Comparison of ENCODE assay signal across 14 cellular contexts in genomic region chr15:35019401-35020327, GRCh38. TPM values are rescaled to one million over a fixed set of nuclear protein-coding genes. Genes with fewer than 3 reads are reported as not detected.
DNase-seq lines count a peak whose midpoint lies in the region; ATAC-seq, FAIRE-seq and TF ChIP-seq lines count a peak whose summit lies in the region.
"Had no signal": no experiment of that assay in that cellular context is flagged by ENCODE, and none has a peak within 500 bp of the region (broad histone marks: within the 10 kb centered on the region; RNA-seq: fewer than 3 reads in every experiment).

No MANE protein-coding gene starts in this region.

- no peak for TF ChIP-seq RAD21 in HepG2 (CRISPR knock-in tag; IDR thresholded peaks at IDR 0.05)

- FAIRE-seq in HepG2 (lab: Jason Lieb, UNC) = no peak
- FAIRE-seq: RCC 7860 had no signal

- no peak for TF ChIP-seq EP300 in HepG2 (IDR thresholded peaks at IDR 0.05; ENCODE audit: low read depth in 2 of 2, low read length in 2 of 2)
- no peak for TF ChIP-seq EP300 in HepG2 (CRISPR knock-in tag; IDR thresholded peaks at IDR 0.05; ENCODE audit: borderline replicate concordance)

- H3K27me3 ChIP-seq in HUES6 (ENCODE audit: control insufficient read depth, insufficient read depth, low read length) (no peaks in the 10 kb centered on the region), mammary epithelial cell (ENCODE audit: insufficient read depth, low read length) (peaks cover 5% of the 10 kb centered on the region), HepG2 (ENCODE audit: control insufficient read depth in 1 of 2, insufficient read depth in 2 of 2, low read length in 2 of 2) (no peaks in the 10 kb centered on the region)

- H3K36me3 ChIP-seq in HUES6 (ENCODE audit: control insufficient read depth, insufficient read depth, low read length) (no peaks in the 10 kb centered on the region), mammary epithelial cell (ENCODE audit: insufficient read depth, low read length) (no peaks in the 10 kb centered on the region), HepG2 (replicated peaks in 1 of 2; ENCODE audit: control insufficient read depth in 1 of 2, insufficient read depth in 2 of 2, low read length in 2 of 2) (no peaks in the 10 kb centered on the region)

- no peaks in the 10 kb centered on the region for H3K9me3 Mint-ChIP-seq in chondrocyte (ENCODE audit: low read depth)

- H3K27ac Mint-ChIP-seq in chondrocyte (ENCODE audit: unreplicated experiment) = no peak overlapping the region

- intact Hi-C loops in mammary epithelial cell (cut with micrococcal nuclease) (no loop called here), HepG2 (cut with micrococcal nuclease; ENCODE audit: unreplicated experiment) (no loop called here)

- DNase-seq in Ammon's horn (ENCODE audit: low spot score) (peak; percentile 12), mammary epithelial cell (peak; percentile 57), left kidney (ENCODE audit: low read depth, low spot score) (peak; percentile 86), chondrocyte (ENCODE audit: low spot score) (no peak), globus pallidus (ENCODE audit: low spot score) (no peak), HepG2 (ENCODE audit: low spot score) (no peak)
- DNase-seq: activated naive CD4-positive, alpha-beta T cell; cortex of kidney; hippocampal formation; NCI-H2107 had no signal

- WGBS in mammary epithelial cell (ENCODE audit: low coverage, missing lambda C conversion rate) = 42% methylated on average over 3 of the region's 6 CpGs
- WGBS in HepG2 (ENCODE audit: low lambda C conversion rate) = 48% methylated on average over 6 of the region's 6 CpGs

- ATAC-seq in GM18517 (IDR thresholded peaks at IDR 0.05; ENCODE audit: unreplicated experiment) (no peak), HepG2 (no peak)

- no peak for TF ChIP-seq POLR2A in HepG2 (IDR thresholded peaks at IDR 0.05; ENCODE audit: insufficient read depth in 1 of 2, low read depth in 2 of 2, low read length in 2 of 2)

- H4K20me1 ChIP-seq in mammary epithelial cell (ENCODE audit: insufficient read depth, low read length) = no peaks in the 10 kb centered on the region
- H4K20me1 ChIP-seq in HepG2 (ENCODE audit: insufficient read depth, low read length) = no peaks in the 10 kb centered on the region

- H3K27me3 Mint-ChIP-seq in chondrocyte (ENCODE audit: low read depth) = peaks cover 7% of the 10 kb centered on the region

- in situ Hi-C loops in mammary epithelial cell (cut with MboI; ENCODE audit: low sequenced_read_pairs in 2 of 2) = no loop called here
- in situ Hi-C loops in HepG2 (cut with HindIII; ENCODE audit: extremely low pct_ligation_motif_present, low pct_unique_long_range_greater_than_20kb) = no loop called here

- no peak for TF ChIP-seq CTCF in mammary epithelial cell (conservative IDR thresholded peaks at IDR 0.05 in 1 of 2, IDR thresholded peaks at IDR 0.05 in 1 of 2; ENCODE audit: extremely low read depth in 1 of 2, insufficient read depth in 1 of 2, low read depth in 1 of 2, low read length in 2 of 2)
- TF ChIP-seq CTCF in chondrocyte (IDR thresholded peaks at IDR 0.05) = no peak
- no peak for TF ChIP-seq CTCF in HepG2 (CRISPR knock-in tag; IDR thresholded peaks at IDR 0.05)

- peak overlapping the region; percentile 61 for H2AFZ ChIP-seq in mammary epithelial cell (ENCODE audit: low read depth, low read length)
- H2AFZ ChIP-seq in HepG2 (ENCODE audit: low read length) = no peak overlapping the region

- H3K4me1 Mint-ChIP-seq in chondrocyte (ENCODE audit: low read depth) = no peaks in the 10 kb centered on the region

- H3K4me3 Mint-ChIP-seq in chondrocyte (ENCODE audit: unreplicated experiment) = no peak overlapping the region

- BruUV-seq in mammary epithelial cell (replicated peaks; lab: Mats Ljungman, UMichigan) (no TSS peak), HepG2 (replicated peaks; lab: Mats Ljungman, UMichigan) (no TSS peak)

- dilution Hi-C loops in mammary epithelial cell (cut with HindIII; ENCODE audit: low sequenced_read_pairs) = no loop called here

- peak overlapping the region; percentile 53 for H3K4me2 ChIP-seq in mammary epithelial cell (ENCODE audit: insufficient read depth, low read depth, low read length)
- no peak overlapping the region for H3K4me2 ChIP-seq in HepG2 (ENCODE audit: low read depth, low read length)

- H3K4me1 ChIP-seq in HUES6 (ENCODE audit: control insufficient read depth, insufficient read depth, low read length) (peaks cover 17% of the 10 kb centered on the region), mammary epithelial cell (ENCODE audit: insufficient read depth, low read length) (no peaks in the 10 kb centered on the region), HepG2 (ENCODE audit: insufficient read depth, low read length) (no peaks in the 10 kb centered on the region)

- no peaks in the 10 kb centered on the region for H3K36me3 Mint-ChIP-seq in chondrocyte (ENCODE audit: low read depth)

- POLR2A ChIA-PET in HepG2 (lab: Yijun Ruan, JAX) = interaction anchor here (1.6 kb wide), 1 partner anchor 31 kb away, joined by 5 read pairs; no protein-coding TSS in a partner anchor

- peak overlapping the region; percentile 54; the same call in 1 of the 2 replicates for H3K27ac ChIP-seq in HUES6 (ENCODE audit: low read depth, low read length)
- no peak overlapping the region for H3K27ac ChIP-seq in mammary epithelial cell (ENCODE audit: insufficient read depth, low read depth, low read length)
- H3K27ac ChIP-seq in HepG2 (ENCODE audit: extremely low read length, insufficient read depth, low read length) = no peak overlapping the region
- H3K27ac ChIP-seq: C4-2B had no signal

- peak overlapping the region; percentile 20 for H3K9ac ChIP-seq in HUES6 (ENCODE audit: low read length)
- no peak overlapping the region for H3K9ac ChIP-seq in mammary epithelial cell (ENCODE audit: insufficient read depth, low read length)
- no peak overlapping the region for H3K9ac ChIP-seq in HepG2 (ENCODE audit: insufficient read depth, low read depth, low read length)

- H3K79me2 ChIP-seq in mammary epithelial cell (ENCODE audit: insufficient read depth, low read length) (no peaks in the 10 kb centered on the region), HepG2 (ENCODE audit: insufficient read depth, low read length) (no peaks in the 10 kb centered on the region)

- H3K4me3 ChIP-seq in HUES6 (ENCODE audit: low read depth, low read length) (peak overlapping the region; percentile 16; the same call in 1 of the 2 replicates), mammary epithelial cell (replicated peaks in 1 of 3; ENCODE audit: insufficient read depth in 1 of 3, low read depth in 2 of 3, low read length in 3 of 3) (no peak overlapping the region), HepG2 (replicated peaks in 1 of 3; ENCODE audit: insufficient read depth in 1 of 3, low read depth in 2 of 3, low read length in 3 of 3) (no peak overlapping the region)

- CTCF ChIA-PET in mammary epithelial cell (lab: Charles Lee; ENCODE audit: low non-redundant PET) = interaction anchor here (0.6 to 1.0 kb wide), 2 partner anchors 28 to 49 kb away, joined by 3 read pairs; no protein-coding TSS in a partner anchor
- CTCF ChIA-PET in HepG2 (lab: Yijun Ruan, JAX; ENCODE audit: low intra/inter-chr PET ratio, low total read pairs) = no interaction called here

- H3K9me3 ChIP-seq in HUES6 (ENCODE audit: control insufficient read depth, insufficient read depth, low read depth, low read length) = peaks cover 8% of the 10 kb centered on the region; the same call in 1 of the 2 replicates
- no peaks in the 10 kb centered on the region for H3K9me3 ChIP-seq in mammary epithelial cell (replicated peaks; ENCODE audit: insufficient read depth, low read length)
- no peaks in the 10 kb centered on the region for H3K9me3 ChIP-seq in HepG2 (ENCODE audit: low read length)

RNA-seq across cellular contexts. Expression of gene ZNF770, which starts 31.6 kb away (rescaled TPM):
- total RNA-seq in mammary epithelial cell (10 to 100 TPM; 41.7 to 45.3 TPM), chondrocyte (33.8 to 37.6 TPM (median 34.6 TPM) in 3 replicates), HepG2 (2016; rRNA removed; fragmentation: Illumina TruSeq; extraction: Trizol) (33.1 and 79.5 TPM in 2 replicates)
- polyA plus RNA-seq in mammary epithelial cell (14.2 TPM), HepG2 (2011; rRNA removed) (13.0 and 15.5 TPM in 2 replicates)
- polyA minus RNA-seq in mammary epithelial cell = 8.1 TPM
- 3.2 and 3.5 TPM in 2 replicates for total RNA-seq in HepG2 (2016; cell fraction: cytosol; rRNA removed; fragmentation: Illumina TruSeq; extraction: Trizol; ENCODE audit: low read depth)
- total RNA-seq in HepG2 (2016; cell fraction: insoluble cytoplasmic fraction; rRNA removed; fragmentation: Illumina TruSeq; extraction: Trizol) = 31.9 and 72.9 TPM in 2 replicates
- total RNA-seq in HepG2 (2016; cell fraction: membrane; rRNA removed; fragmentation: Illumina TruSeq; extraction: Trizol) = 22.3 and 25.2 TPM in 2 replicates
- 29.2 and 36.6 TPM in 2 replicates for total RNA-seq in HepG2 (2016; cell fraction: nucleus; rRNA removed; fragmentation: Illumina TruSeq; extraction: Trizol)
- 4.8 and 9.1 TPM in 2 replicates for polyA plus RNA-seq in HepG2 (2011; cell fraction: cytosol; rRNA removed)
- 6.1 and 8.0 TPM in 2 replicates for polyA plus RNA-seq in HepG2 (2011; cell fraction: nucleus; rRNA removed)
- 13.6 and 14.2 TPM in 2 replicates for polyA plus RNA-seq in HepG2 (2012)
- polyA plus RNA-seq in HepG2 (2016; cell fraction: cytosol; fragmentation: Illumina TruSeq; extraction: Trizol; ENCODE audit: low read depth) = 1.4 TPM in 2 replicates
- 37.9 and 43.1 TPM in 2 replicates for polyA plus RNA-seq in HepG2 (2016; cell fraction: insoluble cytoplasmic fraction; fragmentation: Illumina TruSeq; extraction: Trizol; ENCODE audit: low read depth)
- polyA plus RNA-seq in HepG2 (2016; cell fraction: membrane; fragmentation: Illumina TruSeq; extraction: Trizol; ENCODE audit: low read depth) = 6.4 and 6.7 TPM in 2 replicates
- 26.5 and 28.2 TPM in 2 replicates for polyA plus RNA-seq in HepG2 (2016; cell fraction: nucleus; fragmentation: Illumina TruSeq; extraction: Trizol; ENCODE audit: insufficient read depth, low read depth)
- 20.6 and 23.6 TPM in 2 replicates for polyA minus RNA-seq in HepG2 (2011; rRNA and poly(A)+ RNA removed; ENCODE audit: low replicate concordance)
- 28.6 and 38.0 TPM in 2 replicates for polyA minus RNA-seq in HepG2 (2011; cell fraction: cytosol; rRNA and poly(A)+ RNA removed)
- 34.9 and 43.5 TPM in 2 replicates for polyA minus RNA-seq in HepG2 (2011; cell fraction: nucleus; rRNA and poly(A)+ RNA removed)

RNA-seq across cellular contexts. Expression of gene AQR, which starts 50.1 kb away (rescaled TPM):
- total RNA-seq in mammary epithelial cell = 10 to 100 TPM; 24.8 to 30.0 TPM
- polyA plus RNA-seq in mammary epithelial cell = 19.6 TPM
- polyA minus RNA-seq in mammary epithelial cell = 12.6 TPM
- total RNA-seq in chondrocyte = 18.2 to 26.3 TPM (median 19.3 TPM) in 3 replicates
- total RNA-seq in HepG2 (2016; rRNA removed; fragmentation: Illumina TruSeq; extraction: Trizol) = 31.3 and 46.0 TPM in 2 replicates
- 4.8 and 5.6 TPM in 2 replicates for total RNA-seq in HepG2 (2016; cell fraction: cytosol; rRNA removed; fragmentation: Illumina TruSeq; extraction: Trizol; ENCODE audit: low read depth)
- total RNA-seq in HepG2 (2016; cell fraction: insoluble cytoplasmic fraction; rRNA removed; fragmentation: Illumina TruSeq; extraction: Trizol) = 29.2 and 45.4 TPM in 2 replicates
- 5.0 and 6.5 TPM in 2 replicates for total RNA-seq in HepG2 (2016; cell fraction: membrane; rRNA removed; fragmentation: Illumina TruSeq; extraction: Trizol)
- 32.4 and 35.0 TPM in 2 replicates for total RNA-seq in HepG2 (2016; cell fraction: nucleus; rRNA removed; fragmentation: Illumina TruSeq; extraction: Trizol)
- 13.8 and 18.7 TPM in 2 replicates for polyA plus RNA-seq in HepG2 (2011; rRNA removed)
- polyA plus RNA-seq in HepG2 (2011; cell fraction: cytosol; rRNA removed) = 6.9 and 13.7 TPM in 2 replicates
- 8.2 and 9.9 TPM in 2 replicates for polyA plus RNA-seq in HepG2 (2011; cell fraction: nucleus; rRNA removed)
- polyA plus RNA-seq in HepG2 (2012) = 7.2 and 9.3 TPM in 2 replicates
- polyA plus RNA-seq in HepG2 (2016; cell fraction: cytosol; fragmentation: Illumina TruSeq; extraction: Trizol; ENCODE audit: low read depth) = 1.4 and 1.9 TPM in 2 replicates
- 49.6 and 49.8 TPM in 2 replicates for polyA plus RNA-seq in HepG2 (2016; cell fraction: insoluble cytoplasmic fraction; fragmentation: Illumina TruSeq; extraction: Trizol; ENCODE audit: low read depth)
- 3.0 and 4.2 TPM in 2 replicates for polyA plus RNA-seq in HepG2 (2016; cell fraction: membrane; fragmentation: Illumina TruSeq; extraction: Trizol; ENCODE audit: low read depth)
- polyA plus RNA-seq in HepG2 (2016; cell fraction: nucleus; fragmentation: Illumina TruSeq; extraction: Trizol; ENCODE audit: insufficient read depth, low read depth) = 33.5 and 34.1 TPM in 2 replicates
- 11.6 and 36.2 TPM in 2 replicates for polyA minus RNA-seq in HepG2 (2011; rRNA and poly(A)+ RNA removed; ENCODE audit: low replicate concordance)
- 16.1 and 16.7 TPM in 2 replicates for polyA minus RNA-seq in HepG2 (2011; cell fraction: cytosol; rRNA and poly(A)+ RNA removed)
- polyA minus RNA-seq in HepG2 (2011; cell fraction: nucleus; rRNA and poly(A)+ RNA removed) = 62.4 and 70.9 TPM in 2 replicates

Comparison
In these comparisons a context has a peak if more than half of its experiments do, and no peak if none do; other contexts are left out.
1. DNase-seq: peak in Ammon's horn (single experiment), mammary epithelial cell (single experiment) and left kidney (single experiment); none in chondrocyte (single experiment), globus pallidus (single experiment) and HepG2 (single experiment).